Comparison of ENCODE assay signal across 1 cellular context in the genomic region with DNA sequence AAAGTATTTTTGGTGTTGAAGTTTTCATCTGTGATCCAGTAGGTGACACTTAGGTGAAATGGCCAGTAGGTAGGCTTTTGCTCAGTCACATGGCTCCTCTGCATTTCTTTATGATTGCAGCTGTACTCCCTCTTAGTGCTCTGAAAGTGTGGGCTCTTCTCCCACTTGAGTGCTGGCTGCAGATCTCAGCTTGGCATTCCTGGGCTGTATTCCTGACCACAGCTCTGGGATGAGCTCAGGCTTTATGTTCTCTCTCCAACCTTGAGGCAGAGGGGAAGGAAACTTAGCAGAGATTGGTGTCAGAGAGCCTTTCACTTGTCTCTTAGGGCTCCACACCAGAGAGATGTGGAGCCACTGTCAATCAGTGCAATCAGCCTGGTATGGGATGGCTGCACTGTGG.
TF ChIP-seq lines count a peak whose summit lies in the region.

No MANE protein-coding gene starts in this region.

TF ChIP-seq in SK-N-SH, 30 proteins besides CTCF, POLR2A, EP300 and RAD21 (continued from another document):
- TF ChIP-seq, protein P1, sequence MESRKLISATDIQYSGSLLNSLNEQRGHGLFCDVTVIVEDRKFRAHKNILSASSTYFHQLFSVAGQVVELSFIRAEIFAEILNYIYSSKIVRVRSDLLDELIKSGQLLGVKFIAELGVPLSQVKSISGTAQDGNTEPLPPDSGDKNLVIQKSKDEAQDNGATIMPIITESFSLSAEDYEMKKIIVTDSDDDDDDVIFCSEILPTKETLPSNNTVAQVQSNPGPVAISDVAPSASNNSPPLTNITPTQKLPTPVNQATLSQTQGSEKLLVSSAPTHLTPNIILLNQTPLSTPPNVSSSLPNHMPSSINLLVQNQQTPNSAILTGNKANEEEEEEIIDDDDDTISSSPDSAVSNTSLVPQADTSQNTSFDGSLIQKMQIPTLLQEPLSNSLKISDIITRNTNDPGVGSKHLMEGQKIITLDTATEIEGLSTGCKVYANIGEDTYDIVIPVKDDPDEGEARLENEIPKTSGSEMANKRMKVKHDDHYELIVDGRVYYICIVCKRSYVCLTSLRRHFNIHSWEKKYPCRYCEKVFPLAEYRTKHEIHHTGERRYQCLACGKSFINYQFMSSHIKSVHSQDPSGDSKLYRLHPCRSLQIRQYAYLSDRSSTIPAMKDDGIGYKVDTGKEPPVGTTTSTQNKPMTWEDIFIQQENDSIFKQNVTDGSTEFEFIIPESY (IDR thresholded peaks at IDR 0.05; ENCODE audit: borderline replicate concordance, low read depth): no peak
- TF ChIP-seq NRF1 (IDR thresholded peaks at IDR 0.05; ENCODE audit: low read depth, low read length): no peak
- TF ChIP-seq ELF1 (IDR thresholded peaks at IDR 0.05): no peak
- no peak for TF ChIP-seq EZH2phosphoT487 (IDR thresholded peaks at IDR 0.05; ENCODE audit: borderline replicate concordance, low read depth)
